In the genomic region with DNA sequence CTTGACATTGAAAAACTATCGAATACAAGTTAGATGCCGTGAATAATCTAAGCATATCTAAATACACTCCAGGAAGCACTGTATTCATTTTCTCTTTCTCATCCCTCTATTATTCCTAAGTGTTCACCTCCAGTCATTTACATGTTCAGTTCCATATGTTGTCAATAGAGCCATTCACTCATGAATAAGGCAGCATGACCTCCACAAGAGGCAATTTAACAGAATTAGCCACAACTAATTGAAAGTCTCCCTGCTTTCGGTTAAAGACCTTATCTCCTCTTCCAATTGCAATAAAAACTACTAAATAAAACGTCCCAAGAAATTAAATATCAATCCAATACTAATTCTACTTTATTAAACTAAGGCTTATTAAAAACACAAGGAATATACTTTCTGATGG, we compare ENCODE assay signal across 9 cellular contexts. TPM values are rescaled to one million over a fixed set of nuclear protein-coding genes. Genes with fewer than 3 reads are reported as not detected.
DNase-seq lines count a peak whose midpoint lies in the region; ATAC-seq and TF ChIP-seq lines count a peak whose summit lies in the region.
"Had no signal": no experiment of that assay in that cellular context is flagged by ENCODE, and none has a peak within 500 bp of the region (broad histone marks: within the 10 kb centered on the region; RNA-seq: fewer than 3 reads in every experiment).

No MANE protein-coding gene starts in this region.

- no peak for TF ChIP-seq POLR2A in thyroid gland (IDR thresholded peaks at IDR 0.05)

- WGBS in thyroid gland, 2 donors = 7 to 9% methylated on average over 4 of the region's 4 CpGs

- peaks cover 0 to 10% of the 10 kb centered on the region in 2 donors for H3K4me1 ChIP-seq in left lung
- H3K4me1 ChIP-seq in thyroid gland = peaks cover 12 to 28% of the 10 kb centered on the region in 2 donors

- H3K27me3 ChIP-seq in left lung = peaks cover 0 to 33% of the 10 kb centered on the region in 2 donors
- no peaks in the 10 kb centered on the region for H3K27me3 ChIP-seq in thyroid gland

- H3K36me3 ChIP-seq in left lung (no peaks in the 10 kb centered on the region), thyroid gland (no peaks in the 10 kb centered on the region)

- ATAC-seq in left lung = no peak
- ATAC-seq in HG03025 (IDR thresholded peaks at IDR 0.05; ENCODE audit: low FRiP score, unreplicated experiment) = no peak
- ATAC-seq: activated CD8-positive, alpha-beta T cell treated with anti-CD3 and anti-CD28 coated beads, Interleukin-2, amount 10 ng/mL, durations not matched to agents 7 days and 5 days had no signal

- in situ Hi-C loops in astrocyte of the spinal cord (cut with HindIII; ENCODE audit: low sequenced_read_pairs) = loop anchor here (25.0 kb wide), 1 partner anchor 169 kb away; no protein-coding TSS in a partner anchor

- intact Hi-C loops in left lung (cut with DNase I) = no loop called here
- intact Hi-C loops in thyroid gland (cut with DNase I) = no loop called here

- H3K4me3 ChIP-seq in astrocyte of the spinal cord (ENCODE audit: low read depth, low read length) (peak overlapping the region; percentile 77), left lung (peak overlapping the region; percentile 61 to 66), thyroid gland (replicated peaks in 1 of 3) (peak overlapping the region in 2 of 3 donors; percentile 68 to 90)

- H3K9me3 ChIP-seq in left lung (no peaks in the 10 kb centered on the region), thyroid gland (no peaks in the 10 kb centered on the region)

- peak; percentile 20 for DNase-seq in NCI-H1092 treated with DMSO at 0.1 percent for 48 hours (lab: John Stamatoyannopoulos, UW)
- DNase-seq in NCI-H1092 (lab: John Stamatoyannopoulos, UW) = no peak
- DNase-seq in astrocyte of the spinal cord (ENCODE audit: low read depth, low spot score) = peak; percentile 23
- DNase-seq in left lung = no peak
- DNase-seq in thyroid gland = no peak
- DNase-seq in germinal center (ENCODE audit: low spot score) = no peak
- no peak for DNase-seq in AG08396 (ENCODE audit: low spot score)
- DNase-seq: activated CD8-positive, alpha-beta T cell treated with anti-CD3 and anti-CD28 coated beads, Interleukin-2, amount 10 ng/mL, durations not matched to agents 7 days and 5 days had no signal

- no peak for TF ChIP-seq CTCF in astrocyte of the spinal cord (IDR thresholded peaks at IDR 0.05; ENCODE audit: low read depth, low read length)
- no peak for TF ChIP-seq CTCF in left lung (IDR thresholded peaks at IDR 0.05)
- no peak for TF ChIP-seq CTCF in thyroid gland (IDR thresholded peaks at IDR 0.05)

- H3K27ac ChIP-seq in left lung (peak overlapping the region; percentile 86 to 97), thyroid gland (peak overlapping the region; percentile 90 to 99 (median 97))

RNA-seq across cellular contexts. Expression of a gene that starts 1.8 kb away (rescaled TPM):
- 10 to 100 TPM; 26.8 to 28.6 TPM for total RNA-seq in left lung
- 100 to 1,000 TPM; 163 to 222 (median 193) TPM for total RNA-seq in thyroid gland
- total RNA-seq: activated CD8-positive, alpha-beta T cell treated with anti-CD3 and anti-CD28 coated beads, Interleukin-2, amount 10 ng/mL, durations not matched to agents 7 days and 5 days had no signal

Comparison
In these comparisons a context has a peak if more than half of its experiments do, and no peak if none do; other contexts are left out.
1. DNase-seq: peak in NCI-H1092 treated with DMSO at 0.1 percent for 48 hours (single experiment) and astrocyte of the spinal cord (single experiment); none in NCI-H1092 (single experiment), left lung (0 of 2), thyroid gland (0 of 2), germinal center (single experiment) and AG08396 (single experiment).
2. RNA of a gene that starts 1.8 kb away (total RNA-seq): 163 to 222 TPM in thyroid gland; 26.8 to 28.6 TPM in left lung; every median in the first group is over 4 times any median in the second.
3. Peak in every context shown above with its lines, with median percentiles within 50 percentile points of each other: H3K4me3 ChIP-seq.